1 cellular context compared by ENCODE assay signal in genomic region chr12:56468216-56469006, GRCh38.
TF ChIP-seq lines count a peak whose summit lies in the region.

Gene SPRYD4 (plus strand): TSS chr12:56468578. CDS start chr12:56468592, 14 bp downstream.

TF ChIP-seq in H1, 55 proteins besides CTCF, POLR2A, EP300 and RAD21 (continued from another document):
- peak; percentile 61; the same call in 1 of the 2 replicates for TF ChIP-seq BRCA1 (IDR thresholded peaks at IDR 0.05; ENCODE audit: low read depth, low read length)
- TF ChIP-seq CHD1 (IDR thresholded peaks at IDR 0.05; ENCODE audit: low read depth, low read length) = no peak
- TF ChIP-seq GABPA (IDR thresholded peaks at IDR 0.05; ENCODE audit: borderline replicate concordance, insufficient read depth, low read length) = no peak
- TF ChIP-seq BCL11A (IDR thresholded peaks at IDR 0.05; ENCODE audit: low read depth in 2 of 2, low read length in 2 of 2) = no peak
- peak; percentile 95 for TF ChIP-seq YY1 (IDR thresholded peaks at IDR 0.05; ENCODE audit: low read depth, low read length)
- TF ChIP-seq SIX5 (IDR thresholded peaks at IDR 0.05; ENCODE audit: low read depth, low read length) = no peak
- TF ChIP-seq RBBP5 (IDR thresholded peaks at IDR 0.05; ENCODE audit: borderline replicate concordance, low read depth, low read length) = no peak
- TF ChIP-seq CEBPB (IDR thresholded peaks at IDR 0.05; ENCODE audit: low read depth, low read length) = no peak
- TF ChIP-seq SRF (IDR thresholded peaks at IDR 0.05; ENCODE audit: low read depth, low read length) = peak; percentile 76
- TF ChIP-seq JUND (IDR thresholded peaks at IDR 0.05; ENCODE audit: low read length) = peak; percentile 46; the same call in 1 of the 2 replicates
- no peak for TF ChIP-seq CBX8 (IDR thresholded peaks at IDR 0.05; ENCODE audit: borderline replicate concordance, low read depth, low read length)
- TF ChIP-seq SP4 (IDR thresholded peaks at IDR 0.05; ENCODE audit: low read length) = peak; percentile 40; the same call in 1 of the 2 replicates
- TF ChIP-seq ZNF274 (IDR thresholded peaks at IDR 0.05; ENCODE audit: borderline replicate concordance, extremely low read depth, low read length) = no peak
- peak; percentile 94 for TF ChIP-seq E2F6 (IDR thresholded peaks at IDR 0.05)
- TF ChIP-seq HDAC2 (IDR thresholded peaks at IDR 0.05; ENCODE audit: borderline replicate concordance in 1 of 2, low read depth in 2 of 2, low read length in 2 of 2) = peak in 1 of 2 experiments; percentile 30; a peak in 2 of 4 replicates
- TF ChIP-seq SIN3A (conservative IDR thresholded peaks at IDR 0.05 in 1 of 2, IDR thresholded peaks at IDR 0.05 in 1 of 2; ENCODE audit: low read depth in 1 of 2, low read length in 2 of 2) = peak; percentile 86 to 94; a peak in 3 of 4 replicates
- no peak for TF ChIP-seq SIRT6 (IDR thresholded peaks at IDR 0.05; ENCODE audit: low read length)
- no peak for TF ChIP-seq CTBP2 (IDR thresholded peaks at IDR 0.05; ENCODE audit: borderline replicate concordance, insufficient read depth, insufficient read length, low read length)
- no peak for TF ChIP-seq JUN (IDR thresholded peaks at IDR 0.05; ENCODE audit: low read depth, low read length)
- peak; percentile 97 for TF ChIP-seq ATF3 (IDR thresholded peaks at IDR 0.05; ENCODE audit: insufficient read depth, low read depth, low read length)
- peak; percentile 95 for TF ChIP-seq TAF1 (IDR thresholded peaks at IDR 0.05; ENCODE audit: low read depth, low read length)
- peak; percentile 95 for TF ChIP-seq KDM5A (IDR thresholded peaks at IDR 0.05; ENCODE audit: low read length)
- TF ChIP-seq SAP30 (IDR thresholded peaks at IDR 0.05; ENCODE audit: insufficient read depth, insufficient replicate concordance, low read length) = no peak
- peak; percentile 98 for TF ChIP-seq CREB1 (IDR thresholded peaks at IDR 0.05)
- no peak for TF ChIP-seq CHD7 (IDR thresholded peaks at IDR 0.05; ENCODE audit: insufficient replicate concordance, low read length)
- no peak; the same call in 1 of the 2 replicates for TF ChIP-seq NRF1 (IDR thresholded peaks at IDR 0.05; ENCODE audit: low read depth, low read length)
- TF ChIP-seq SUZ12 (IDR thresholded peaks at IDR 0.05; ENCODE audit: low read length) = no peak
- TF ChIP-seq NANOG (IDR thresholded peaks at IDR 0.05; ENCODE audit: insufficient read depth, low read depth, low read length, poor library complexity, severe bottlenecking) = no peak
- TF ChIP-seq GTF2F1 (IDR thresholded peaks at IDR 0.05; ENCODE audit: borderline replicate concordance, low read depth, low read length) = peak; percentile 68; the same call in 1 of the 2 replicates
- TF ChIP-seq RNF2 (IDR thresholded peaks at IDR 0.05; ENCODE audit: borderline replicate concordance, low read depth, low read length, missing control alignments, poor library complexity, severe bottlenecking) = no peak
- TF ChIP-seq EZH2 (IDR thresholded peaks at IDR 0.05; ENCODE audit: low read depth, low read length, severe bottlenecking) = no peak
- TF ChIP-seq TEAD4 (IDR thresholded peaks at IDR 0.05; ENCODE audit: low read depth, low read length) = no peak
- TF ChIP-seq TAF7 (optimal IDR thresholded peaks at IDR 0.05; ENCODE audit: borderline replicate concordance, low read depth, low read length) = no peak
- no peak for TF ChIP-seq MAFK (IDR thresholded peaks at IDR 0.05; ENCODE audit: low read depth, low read length)
- no peak for TF ChIP-seq BACH1 (IDR thresholded peaks at IDR 0.05; ENCODE audit: low read length)
- no peak for TF ChIP-seq RFX5 (IDR thresholded peaks at IDR 0.05; ENCODE audit: borderline replicate concordance, low read depth, low read length)
- TF ChIP-seq TBP (IDR thresholded peaks at IDR 0.05; ENCODE audit: low read depth, low read length) = peak; percentile 78
- TF ChIP-seq ATF2 (IDR thresholded peaks at IDR 0.05; ENCODE audit: low read length) = peak; percentile 45; the same call in 1 of the 2 replicates
- TF ChIP-seq CBX5 (IDR thresholded peaks at IDR 0.05; ENCODE audit: low read depth, low read length) = no peak
- peak; percentile 36; the same call in 1 of the 2 replicates for TF ChIP-seq SP1 (IDR thresholded peaks at IDR 0.05; ENCODE audit: low read depth, low read length)
- no peak for TF ChIP-seq POU5F1 (IDR thresholded peaks at IDR 0.05; ENCODE audit: low read depth, low read length)
TF ChIP-seq in H1: peak in this region for 25.
